ENCODE assay signal across 15 cellular contexts in the genomic region with DNA sequence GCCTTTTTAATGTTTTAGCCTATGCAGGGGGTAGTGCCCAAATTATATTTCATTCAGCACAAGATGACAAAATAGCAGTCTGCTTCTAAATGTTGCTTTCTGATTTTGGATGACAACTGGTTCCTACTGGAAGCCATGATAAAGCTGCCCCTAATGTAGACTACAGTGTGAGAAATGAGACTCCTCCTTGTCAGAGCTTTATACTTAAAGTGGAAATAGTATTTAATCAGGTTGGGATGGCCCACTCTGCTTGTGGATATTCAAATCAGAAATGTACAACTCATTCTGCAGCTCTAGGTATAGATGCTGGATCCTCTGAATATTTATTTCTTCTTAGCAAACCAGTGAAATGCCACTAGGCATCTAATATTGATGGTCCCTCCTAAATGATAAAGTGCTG.
DNase-seq lines count a peak whose midpoint lies in the region; ATAC-seq and TF ChIP-seq lines count a peak whose summit lies in the region.
"Had no signal": no experiment of that assay in that cellular context is flagged by ENCODE, and none has a peak within 500 bp of the region (broad histone marks: within the 10 kb centered on the region; RNA-seq: fewer than 3 reads in every experiment).

No MANE protein-coding gene starts in this region.

- H3K36me3 ChIP-seq in Caco-2 (ENCODE audit: control insufficient read depth, insufficient read depth, low read length) (no peaks in the 10 kb centered on the region), SJSA1 (no peaks in the 10 kb centered on the region), hepatocyte (replicated peaks; ENCODE audit: insufficient read depth, low read depth) (no peaks in the 10 kb centered on the region), esophagus squamous epithelium (no peaks in the 10 kb centered on the region)
- H3K36me3 ChIP-seq: BLaER1 had no signal

- H3K36me3 Mint-ChIP-seq in Caco-2 (ENCODE audit: insufficient read depth, unreplicated experiment) = no peaks in the 10 kb centered on the region
- H3K36me3 Mint-ChIP-seq in osteocyte (ENCODE audit: unreplicated experiment) = peaks cover 2% of the 10 kb centered on the region
- H3K36me3 Mint-ChIP-seq: CD4-positive, alpha-beta memory T cell had no signal

- DNase-seq in Caco-2 (no peak), SJSA1 (ENCODE audit: low read depth in 1 of 2, low spot score in 2 of 2) (no peak), hepatocyte (ENCODE audit: low spot score) (no peak), osteocyte (ENCODE audit: extremely low spot score, unreplicated experiment) (no peak), NCI-H2227 treated with DMSO at 0.1 percent for 48 hours (lab: John Stamatoyannopoulos, UW) (no peak), NCI-H1436 (lab: John Stamatoyannopoulos, UW) (no peak), esophagus squamous epithelium (lab: John Stamatoyannopoulos, UW) (no peak)
- DNase-seq: CD4-positive, alpha-beta memory T cell; GF-D8; KG1; NCI-H1436 treated with DMSO at 0.1 percent for 48 hours; RPMI8226; SIG-M5 had no signal

- peak overlapping the region; percentile 26 for H3K4me2 ChIP-seq in hepatocyte
- H3K4me2 ChIP-seq: BLaER1 had no signal

- H3K4me3 ChIP-seq in Caco-2 (ENCODE audit: low read depth, low read length) (no peak overlapping the region), SJSA1 (no peak overlapping the region), hepatocyte (no peak overlapping the region), esophagus squamous epithelium (no peak overlapping the region)
- H3K4me3 ChIP-seq: BLaER1 had no signal

- peaks cover 30% of the 10 kb centered on the region for H3K4me1 ChIP-seq in Caco-2
- peaks cover 14% of the 10 kb centered on the region for H3K4me1 ChIP-seq in SJSA1 (replicated peaks)
- peaks cover 12% of the 10 kb centered on the region for H3K4me1 ChIP-seq in hepatocyte (ENCODE audit: insufficient read depth)
- peaks cover 0 to 6% (median 0%) of the 10 kb centered on the region in 3 donors for H3K4me1 ChIP-seq in esophagus squamous epithelium
- H3K4me1 ChIP-seq: BLaER1 had no signal

- no peak for TF ChIP-seq CTCF in Caco-2 (IDR thresholded peaks at IDR 0.05; ENCODE audit: insufficient read depth in 1 of 2, low read depth in 1 of 2, low read length in 1 of 2, severe bottlenecking in 1 of 2, unreplicated experiment in 1 of 2)
- TF ChIP-seq CTCF in hepatocyte (IDR thresholded peaks at IDR 0.05; ENCODE audit: poor library complexity) = no peak
- no peak for TF ChIP-seq CTCF in osteocyte (IDR thresholded peaks at IDR 0.05)
- no peak for TF ChIP-seq CTCF in esophagus squamous epithelium (IDR thresholded peaks at IDR 0.05)

- H3K9me3 Mint-ChIP-seq in Caco-2 (ENCODE audit: unreplicated experiment) = no peaks in the 10 kb centered on the region
- H3K9me3 Mint-ChIP-seq in osteocyte (ENCODE audit: unreplicated experiment) = no peaks in the 10 kb centered on the region

- H3K9me3 ChIP-seq in Caco-2 (no peaks in the 10 kb centered on the region), SJSA1 (replicated peaks) (no peaks in the 10 kb centered on the region), hepatocyte (ENCODE audit: low read depth) (no peaks in the 10 kb centered on the region), esophagus squamous epithelium (no peaks in the 10 kb centered on the region)
- H3K9me3 ChIP-seq: BLaER1 had no signal

- CTCF ChIA-PET in Caco-2 (lab: Charles Lee) = interaction anchor here (1.0 to 1.5 kb wide), 3 partner anchors 9 to 428 kb away, joined by 3 to 6 read pairs (median 3); no protein-coding TSS in a partner anchor

- H3K27me3 Mint-ChIP-seq in Caco-2 (ENCODE audit: insufficient read depth, unreplicated experiment) (no peaks in the 10 kb centered on the region), osteocyte (ENCODE audit: unreplicated experiment) (no peaks in the 10 kb centered on the region)
- H3K27me3 Mint-ChIP-seq: CD4-positive, alpha-beta memory T cell had no signal

- intact Hi-C loops in Caco-2 (cut with micrococcal nuclease; ENCODE audit: unreplicated experiment) (loop anchor here (2.0 kb wide), 1 partner anchor 70 kb away; no protein-coding TSS in a partner anchor), esophagus squamous epithelium (cut with DNase I) (no loop called here)

- TF ChIP-seq POLR2A in esophagus squamous epithelium (IDR thresholded peaks at IDR 0.05) = no peak

- H3K27me3 ChIP-seq in Caco-2 (replicated peaks; ENCODE audit: control insufficient read depth, insufficient read depth, low read length) = no peaks in the 10 kb centered on the region
- H3K27me3 ChIP-seq in SJSA1 (replicated peaks) = no peaks in the 10 kb centered on the region
- no peaks in the 10 kb centered on the region for H3K27me3 ChIP-seq in hepatocyte
- no peaks in the 10 kb centered on the region for H3K27me3 ChIP-seq in esophagus squamous epithelium
- H3K27me3 ChIP-seq: BLaER1 had no signal

- H3K79me2 ChIP-seq in hepatocyte = peaks cover 3% of the 10 kb centered on the region

- H3K27ac ChIP-seq in SJSA1 (peak overlapping the region; percentile 13; the same call in 1 of the 2 replicates), hepatocyte (peak overlapping the region; percentile 81), esophagus squamous epithelium (no peak overlapping the region)
- H3K27ac ChIP-seq: BLaER1 had no signal

- no TSS peak for BruUV-seq in Caco-2 (replicated peaks; lab: Mats Ljungman, UMichigan)

- no peak overlapping the region for H2AFZ ChIP-seq in hepatocyte

- peak overlapping the region; percentile 26 for H3K4me3 Mint-ChIP-seq in Caco-2 (ENCODE audit: unreplicated experiment)
- H3K4me3 Mint-ChIP-seq in osteocyte (ENCODE audit: unreplicated experiment) = no peak overlapping the region
- H3K4me3 Mint-ChIP-seq: CD4-positive, alpha-beta memory T cell had no signal

- POLR2A ChIA-PET in Caco-2 (lab: Charles Lee) = interaction anchor here (1.1 to 1.6 kb wide), 2 partner anchors 9 to 28 kb away, joined by 3 to 6 read pairs; no protein-coding TSS in a partner anchor

- ATAC-seq in HG02642 (IDR thresholded peaks at IDR 0.05; ENCODE audit: poor library complexity, unreplicated experiment) = no peak

- no peaks in the 10 kb centered on the region for H3K9me2 ChIP-seq in hepatocyte (replicated peaks; ENCODE audit: insufficient read depth)

- H3K27ac Mint-ChIP-seq in Caco-2 (ENCODE audit: unreplicated experiment) (peak overlapping the region; percentile 32), osteocyte (ENCODE audit: unreplicated experiment) (peak overlapping the region; percentile 35)
- H3K27ac Mint-ChIP-seq: CD4-positive, alpha-beta memory T cell had no signal

- no peaks in the 10 kb centered on the region for H4K20me1 ChIP-seq in hepatocyte (ENCODE audit: insufficient read depth, poor library complexity, severe bottlenecking)
- H4K20me1 ChIP-seq: BLaER1 had no signal

- H3K4me1 Mint-ChIP-seq in Caco-2 (ENCODE audit: low read depth, unreplicated experiment) (peaks cover 25% of the 10 kb centered on the region), osteocyte (ENCODE audit: unreplicated experiment) (peaks cover 33% of the 10 kb centered on the region)
- H3K4me1 Mint-ChIP-seq: CD4-positive, alpha-beta memory T cell had no signal

Comparison
In these comparisons a context has a peak if more than half of its experiments do, and no peak if none do; other contexts are left out.
1. H3K27ac ChIP-seq: peak in SJSA1 (single experiment) and hepatocyte (single experiment); none in esophagus squamous epithelium (0 of 4).